Comparison of ENCODE assay signal across 13 cellular contexts in the genomic region with DNA sequence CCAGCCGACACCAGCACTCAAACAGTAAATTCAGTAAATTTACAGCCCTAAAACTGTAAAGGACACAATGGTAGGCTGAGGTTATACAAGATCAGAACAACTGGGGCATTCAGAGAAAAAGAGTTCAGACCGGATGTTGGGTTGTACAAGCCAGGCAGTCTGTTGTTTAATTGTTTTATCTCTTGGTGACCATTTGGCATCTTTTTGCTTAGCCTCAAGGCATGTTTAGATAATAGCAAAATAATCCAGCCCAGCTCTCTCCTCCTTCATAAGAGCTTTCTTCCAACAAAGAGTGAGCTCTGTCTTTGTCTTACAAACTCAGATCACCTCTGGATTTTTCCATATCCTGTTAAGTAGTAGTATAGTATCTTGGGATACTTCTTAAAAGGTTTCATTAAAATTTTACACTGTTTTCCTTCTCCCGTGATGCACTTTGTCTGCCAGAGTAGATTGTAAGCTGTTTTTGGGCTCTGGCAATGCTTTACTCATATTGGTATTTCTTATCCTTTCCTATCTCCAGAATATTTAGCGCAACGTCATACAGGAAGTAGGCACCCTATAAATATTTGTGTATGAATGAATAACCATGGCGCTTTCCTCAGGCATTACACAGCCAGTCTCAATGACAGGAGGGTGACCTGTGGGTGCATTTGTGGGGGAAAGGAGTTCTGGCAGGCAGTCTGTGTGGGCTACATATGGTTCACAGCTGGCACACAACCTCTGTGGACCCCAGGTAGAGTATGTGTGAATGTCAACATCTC. TPM values are rescaled to one million over a fixed set of nuclear protein-coding genes. Genes with fewer than 3 reads are reported as not detected.
DNase-seq lines count a peak whose midpoint lies in the region; ATAC-seq and TF ChIP-seq lines count a peak whose summit lies in the region.
"Had no signal": no experiment of that assay in that cellular context is flagged by ENCODE, and none has a peak within 500 bp of the region (broad histone marks: within the 10 kb centered on the region; RNA-seq: fewer than 3 reads in every experiment).

No MANE protein-coding gene starts in this region.

- H3K36me3 ChIP-seq in hepatocyte (replicated peaks; ENCODE audit: insufficient read depth, low read depth) = no peaks in the 10 kb centered on the region
- H3K36me3 ChIP-seq: cardiac muscle cell, thoracic aorta had no signal

- peak overlapping the region; percentile 88 for H3K27ac ChIP-seq in hepatocyte
- H3K27ac ChIP-seq: cardiac muscle cell, KMS-11, thoracic aorta had no signal

- no peaks in the 10 kb centered on the region for H3K79me2 ChIP-seq in hepatocyte

- in situ Hi-C loops in SK-MEL-5 (cut with HindIII; ENCODE audit: low pct_unique_long_range_greater_than_20kb, low sequenced_read_pairs) = no loop called here

- no peak overlapping the region for H3K4me3 ChIP-seq in hepatocyte
- H3K4me3 ChIP-seq: cardiac muscle cell, thoracic aorta had no signal

- H3K4me2 ChIP-seq in hepatocyte = no peak overlapping the region
- H3K4me2 ChIP-seq: KMS-11 had no signal

- 58% methylated on average over 6 of the region's 6 CpGs for WGBS in hepatocyte (ENCODE audit: low lambda C conversion rate, missing lambda C conversion rate)

- DNase-seq in AG08395 (ENCODE audit: low spot score) (peak; percentile 31), H4 (ENCODE audit: low spot score) (peak; percentile 73), SK-MEL-5 (ENCODE audit: low read depth, low spot score) (peak; percentile 94), hepatocyte (ENCODE audit: low spot score) (no peak), NCI-H2171 (lab: John Stamatoyannopoulos, UW) (no peak), ecto neural progenitor cell (ENCODE audit: low spot score) (no peak)
- DNase-seq: activated naive CD4-positive, alpha-beta T cell treated with anti-CD3 and anti-CD28 coated beads, Interleukin-2, amount 10 ng/mL, durations not matched to agents 7 days and 5 days; immature natural killer cell had no signal

- H3K9me2 ChIP-seq in hepatocyte (replicated peaks; ENCODE audit: insufficient read depth) = no peaks in the 10 kb centered on the region

- H3K27me3 ChIP-seq in hepatocyte = no peaks in the 10 kb centered on the region
- H3K27me3 ChIP-seq: cardiac muscle cell had no signal

- TF ChIP-seq CTCF in hepatocyte (IDR thresholded peaks at IDR 0.05; ENCODE audit: poor library complexity) = no peak

- peak overlapping the region; percentile 49 for H2AFZ ChIP-seq in hepatocyte

- ATAC-seq in GM21717 (IDR thresholded peaks at IDR 0.05; ENCODE audit: unreplicated experiment) = no peak
- no peak for ATAC-seq in GM19452 (IDR thresholded peaks at IDR 0.05; ENCODE audit: unreplicated experiment)

- no peaks in the 10 kb centered on the region for H3K9me3 ChIP-seq in hepatocyte (ENCODE audit: low read depth)
- H3K9me3 ChIP-seq: thoracic aorta had no signal

- H3K4me1 ChIP-seq in hepatocyte (ENCODE audit: insufficient read depth) = peaks cover 23% of the 10 kb centered on the region

- H4K20me1 ChIP-seq in hepatocyte (ENCODE audit: insufficient read depth, poor library complexity, severe bottlenecking) = no peaks in the 10 kb centered on the region

RNA-seq across cellular contexts. Expression of a gene that starts 35.7 kb away (rescaled TPM):
- 28.2 and 29.7 TPM in 2 replicates for total RNA-seq in H4 (2014; rRNA removed; shearing (Covaris generic))
- total RNA-seq in SK-MEL-5 (2014; rRNA removed; shearing (Covaris generic)) = 11.4 and 11.5 TPM in 2 replicates
- polyA plus RNA-seq in SK-MEL-5 (2015; cell fraction: cytosol; rRNA removed) = 12.0 and 20.2 TPM in 2 replicates
- polyA plus RNA-seq in SK-MEL-5 (2015; cell fraction: nucleus; rRNA removed) = 11.4 and 15.3 TPM in 2 replicates
- 47.6 and 48.2 TPM in 2 replicates for total RNA-seq in hepatocyte
- 20.8 and 29.6 TPM in 2 replicates for polyA plus RNA-seq in hepatocyte

RNA-seq across cellular contexts. Expression of a gene that starts 58.4 kb away (rescaled TPM):
- total RNA-seq in H4 (2014; rRNA removed; shearing (Covaris generic)) = 141 and 148 TPM in 2 replicates
- total RNA-seq in SK-MEL-5 (2014; rRNA removed; shearing (Covaris generic)) = 58.5 and 61.2 TPM in 2 replicates
- 38.8 and 44.0 TPM in 2 replicates for polyA plus RNA-seq in SK-MEL-5 (2015; cell fraction: cytosol; rRNA removed)
- polyA plus RNA-seq in SK-MEL-5 (2015; cell fraction: nucleus; rRNA removed) = 23.3 and 28.5 TPM in 2 replicates
- total RNA-seq in hepatocyte = 70.6 and 84.5 TPM in 2 replicates
- 80.4 and 86.9 TPM in 2 replicates for polyA plus RNA-seq in hepatocyte

Comparison
In these comparisons a context has a peak if more than half of its experiments do, and no peak if none do; other contexts are left out.
1. DNase-seq: peak in AG08395 (single experiment), H4 (single experiment) and SK-MEL-5 (single experiment); none in hepatocyte (single experiment), NCI-H2171 (single experiment) and ecto neural progenitor cell (single experiment).